ENCODE assay signal across 14 cellular contexts in the genomic region with DNA sequence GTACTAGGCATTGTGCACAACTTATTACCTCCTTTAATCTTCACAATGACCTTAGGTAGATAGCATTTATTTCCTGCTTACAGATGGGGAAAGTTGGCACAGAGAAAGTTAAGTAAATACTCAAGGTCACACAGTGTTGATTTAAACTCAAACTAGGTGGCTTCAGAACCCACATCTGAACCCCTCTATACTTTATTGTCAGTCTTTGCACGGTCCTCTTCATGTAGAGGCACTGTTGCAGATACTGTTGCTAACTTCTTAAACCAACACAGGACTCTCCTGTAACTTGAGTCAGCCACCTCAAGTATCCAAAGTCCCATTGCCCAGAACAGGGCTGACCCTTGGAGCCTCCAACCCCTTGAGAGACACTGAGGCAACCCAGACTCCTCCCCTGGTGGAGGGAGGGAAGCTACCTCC. TPM values are rescaled to one million over a fixed set of nuclear protein-coding genes. Genes with fewer than 3 reads are reported as not detected.
DNase-seq lines count a peak whose midpoint lies in the region; ATAC-seq and TF ChIP-seq lines count a peak whose summit lies in the region.
"Had no signal": no experiment of that assay in that cellular context is flagged by ENCODE, and none has a peak within 500 bp of the region (broad histone marks: within the 10 kb centered on the region; RNA-seq: fewer than 3 reads in every experiment).

No MANE protein-coding gene starts in this region.

- H3K27me3 ChIP-seq in right atrium auricular region (no peaks in the 10 kb centered on the region), body of pancreas (no peaks in the 10 kb centered on the region), neutrophil (no peaks in the 10 kb centered on the region)

- TF ChIP-seq CTCF in right atrium auricular region (IDR thresholded peaks at IDR 0.05), result no peak
- no peak for TF ChIP-seq CTCF in body of pancreas (IDR thresholded peaks at IDR 0.05)
- no peak for TF ChIP-seq CTCF in neutrophil (IDR thresholded peaks at IDR 0.05)
- no peak for TF ChIP-seq CTCF in natural killer cell (IDR thresholded peaks at IDR 0.05)

- no peak overlapping the region for H3K27ac Mint-ChIP-seq in natural killer cell
- H3K27ac Mint-ChIP-seq: CD4-positive, alpha-beta T cell had no signal

- TF ChIP-seq POLR2A in body of pancreas (IDR thresholded peaks at IDR 0.05), result no peak

- H3K36me3 Mint-ChIP-seq in natural killer cell, result no peaks in the 10 kb centered on the region

- H3K4me3 ChIP-seq in right atrium auricular region (no peak overlapping the region), body of pancreas (no peak overlapping the region), neutrophil (ENCODE audit: low read depth in 1 of 2, low read length in 1 of 2) (no peak overlapping the region)

- H3K36me3 ChIP-seq in right atrium auricular region (no peaks in the 10 kb centered on the region), body of pancreas (replicated peaks in 1 of 2; ENCODE audit: insufficient read depth in 1 of 2, low read depth in 2 of 2) (no peaks in the 10 kb centered on the region), neutrophil (peaks cover 45% of the 10 kb centered on the region)

- H3K4me1 ChIP-seq in right atrium auricular region (peaks cover 0 to 42% of the 10 kb centered on the region in 2 donors), body of pancreas (peaks cover 10% of the 10 kb centered on the region), neutrophil (ENCODE audit: control insufficient read depth in 1 of 2, insufficient read depth in 1 of 2, low read depth in 1 of 2, low read length in 1 of 2) (peaks cover 3 to 11% of the 10 kb centered on the region in 2 experiments)

- no peaks in the 10 kb centered on the region for H3K4me1 Mint-ChIP-seq in natural killer cell

- no peak for DNase-seq in left ventricle myocardium superior
- no peak for DNase-seq in right atrium auricular region (ENCODE audit: low spot score)
- DNase-seq in body of pancreas, result no peak
- no peak for DNase-seq in natural killer cell
- DNase-seq in mesenteric fat pad (ENCODE audit: low spot score), result no peak
- DNase-seq: ACHN; CD4-positive, alpha-beta T cell; Karpas-422; NCI-H1417; NCI-H2029 treated with DMSO at 0.1 percent for 48 hours; NCI-H69; PC-3 had no signal

- H3K27ac ChIP-seq in right atrium auricular region, result peak overlapping the region in 1 of 2 donors; percentile 42
- no peak overlapping the region for H3K27ac ChIP-seq in body of pancreas
- H3K27ac ChIP-seq in neutrophil, result peak overlapping the region; percentile 18

- no peak overlapping the region for H3K4me3 Mint-ChIP-seq in natural killer cell
- H3K4me3 Mint-ChIP-seq: CD4-positive, alpha-beta T cell had no signal

- H3K9me3 ChIP-seq in right atrium auricular region (no peaks in the 10 kb centered on the region), body of pancreas (no peaks in the 10 kb centered on the region), neutrophil (no peaks in the 10 kb centered on the region)

- no peaks in the 10 kb centered on the region for H3K9me3 Mint-ChIP-seq in natural killer cell
- H3K9me3 Mint-ChIP-seq: CD4-positive, alpha-beta T cell had no signal

- WGBS in body of pancreas, 2 donors, result 32 to 44% methylated on average over 1 of the region's 1 CpG

- intact Hi-C loops in left ventricle myocardium superior (cut with micrococcal nuclease) (no loop called here), body of pancreas (cut with DNase I) (no loop called here), natural killer cell (cut with micrococcal nuclease) (no loop called here)

- ATAC-seq in left ventricle myocardium superior (peak; percentile 28), body of pancreas (peak; percentile 9), natural killer cell (no peak), HG02763 (IDR thresholded peaks at IDR 0.05; ENCODE audit: unreplicated experiment) (no peak)
- ATAC-seq: PC-3 had no signal

- H3K27me3 Mint-ChIP-seq in natural killer cell (ENCODE audit: low read depth in 2 of 2), result no peaks in the 10 kb centered on the region
- H3K27me3 Mint-ChIP-seq: CD4-positive, alpha-beta T cell had no signal

RNA-seq across cellular contexts. Expression of a gene that starts 48.8 kb away (rescaled TPM):
- total RNA-seq in left ventricle myocardium superior (153 TPM), right atrium auricular region (100 to 1,000 TPM in 1 of 2 donors, 10 to 100 TPM in 1; 94.8 to 183 TPM), body of pancreas (10 to 100 TPM; 32.0 to 45.4 TPM), natural killer cell (10 to 100 TPM; 25.1 to 52.1 (median 27.4) TPM), mesenteric fat pad (31.8 TPM)

Comparison
In these comparisons a context has a peak if more than half of its experiments do, and no peak if none do; other contexts are left out.
1. ATAC-seq: peak in left ventricle myocardium superior (single experiment) and body of pancreas (single experiment); none in natural killer cell (0 of 3) and HG02763 (single experiment).